ENCODE assay signal across 1 cellular context in genomic region chr9:128275198-128276007, GRCh38.
TF ChIP-seq lines count a peak whose summit lies in the region.

TSS of gene GOLGA2 (minus strand) at chr9:128276007. CDS start at chr9:128275976, 31 bp downstream.

TF ChIP-seq in H1, 55 proteins besides CTCF, POLR2A, EP300 and RAD21 (continued from another document):
- TF ChIP-seq HDAC2 (IDR thresholded peaks at IDR 0.05; ENCODE audit: borderline replicate concordance in 1 of 2, low read depth in 2 of 2, low read length in 2 of 2) (0 out of 4 replicates have a peak, but pooled peaks of 1 of the 2 experiments have one; percentile 23), RXRA (IDR thresholded peaks at IDR 0.05; ENCODE audit: insufficient read depth, low read depth, low read length) (no peak), USF2 (IDR thresholded peaks at IDR 0.05; ENCODE audit: low read length) (no peak), KDM1A (IDR thresholded peaks at IDR 0.05; ENCODE audit: borderline replicate concordance, low read length) (no peak), PHF8 (conservative IDR thresholded peaks at IDR 0.05; ENCODE audit: low read depth, low read length) (peak; percentile 42), CREB1 (IDR thresholded peaks at IDR 0.05) (peak; percentile 88), RNF2 (IDR thresholded peaks at IDR 0.05; ENCODE audit: borderline replicate concordance, low read depth, low read length, missing control alignments, poor library complexity, severe bottlenecking) (no peak), JUND (IDR thresholded peaks at IDR 0.05; ENCODE audit: low read length) (0 out of 2 replicates have a peak, but pooled peaks have one; percentile 49), EZH2 (IDR thresholded peaks at IDR 0.05; ENCODE audit: low read depth, low read length, severe bottlenecking) (no peak), HDAC6 (IDR thresholded peaks at IDR 0.05; ENCODE audit: low read depth, low read length) (no peak)
TF ChIP-seq in H1: peak in this region for 7.
